ENCODE assay signal across 1 cellular context in the genomic region with DNA sequence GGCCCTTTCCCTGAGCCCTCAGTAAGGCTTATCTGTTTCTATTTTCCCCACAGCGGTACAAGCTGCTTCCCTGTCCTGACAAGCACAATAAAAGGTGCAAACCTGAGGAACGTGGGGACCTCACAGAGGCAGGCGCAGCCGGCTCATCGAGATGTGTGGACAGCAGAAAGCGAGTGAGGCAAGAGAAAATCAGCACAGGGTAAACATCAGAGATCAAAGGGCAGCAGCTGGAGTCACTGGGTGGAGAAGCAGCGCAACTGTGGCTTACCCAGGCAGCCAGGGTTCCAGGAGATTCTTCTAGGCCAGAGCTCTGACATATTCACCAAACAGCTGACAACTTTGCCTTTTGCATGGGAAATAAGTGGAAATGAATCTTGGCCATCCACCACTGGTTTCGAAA.
TF ChIP-seq lines count a peak whose summit lies in the region.

No MANE protein-coding gene starts in this region.

TF ChIP-seq in HepG2, 621 proteins besides CTCF, POLR2A, EP300 and RAD21 (continued from another document and continues in another):
- TF ChIP-seq, protein P1, sequence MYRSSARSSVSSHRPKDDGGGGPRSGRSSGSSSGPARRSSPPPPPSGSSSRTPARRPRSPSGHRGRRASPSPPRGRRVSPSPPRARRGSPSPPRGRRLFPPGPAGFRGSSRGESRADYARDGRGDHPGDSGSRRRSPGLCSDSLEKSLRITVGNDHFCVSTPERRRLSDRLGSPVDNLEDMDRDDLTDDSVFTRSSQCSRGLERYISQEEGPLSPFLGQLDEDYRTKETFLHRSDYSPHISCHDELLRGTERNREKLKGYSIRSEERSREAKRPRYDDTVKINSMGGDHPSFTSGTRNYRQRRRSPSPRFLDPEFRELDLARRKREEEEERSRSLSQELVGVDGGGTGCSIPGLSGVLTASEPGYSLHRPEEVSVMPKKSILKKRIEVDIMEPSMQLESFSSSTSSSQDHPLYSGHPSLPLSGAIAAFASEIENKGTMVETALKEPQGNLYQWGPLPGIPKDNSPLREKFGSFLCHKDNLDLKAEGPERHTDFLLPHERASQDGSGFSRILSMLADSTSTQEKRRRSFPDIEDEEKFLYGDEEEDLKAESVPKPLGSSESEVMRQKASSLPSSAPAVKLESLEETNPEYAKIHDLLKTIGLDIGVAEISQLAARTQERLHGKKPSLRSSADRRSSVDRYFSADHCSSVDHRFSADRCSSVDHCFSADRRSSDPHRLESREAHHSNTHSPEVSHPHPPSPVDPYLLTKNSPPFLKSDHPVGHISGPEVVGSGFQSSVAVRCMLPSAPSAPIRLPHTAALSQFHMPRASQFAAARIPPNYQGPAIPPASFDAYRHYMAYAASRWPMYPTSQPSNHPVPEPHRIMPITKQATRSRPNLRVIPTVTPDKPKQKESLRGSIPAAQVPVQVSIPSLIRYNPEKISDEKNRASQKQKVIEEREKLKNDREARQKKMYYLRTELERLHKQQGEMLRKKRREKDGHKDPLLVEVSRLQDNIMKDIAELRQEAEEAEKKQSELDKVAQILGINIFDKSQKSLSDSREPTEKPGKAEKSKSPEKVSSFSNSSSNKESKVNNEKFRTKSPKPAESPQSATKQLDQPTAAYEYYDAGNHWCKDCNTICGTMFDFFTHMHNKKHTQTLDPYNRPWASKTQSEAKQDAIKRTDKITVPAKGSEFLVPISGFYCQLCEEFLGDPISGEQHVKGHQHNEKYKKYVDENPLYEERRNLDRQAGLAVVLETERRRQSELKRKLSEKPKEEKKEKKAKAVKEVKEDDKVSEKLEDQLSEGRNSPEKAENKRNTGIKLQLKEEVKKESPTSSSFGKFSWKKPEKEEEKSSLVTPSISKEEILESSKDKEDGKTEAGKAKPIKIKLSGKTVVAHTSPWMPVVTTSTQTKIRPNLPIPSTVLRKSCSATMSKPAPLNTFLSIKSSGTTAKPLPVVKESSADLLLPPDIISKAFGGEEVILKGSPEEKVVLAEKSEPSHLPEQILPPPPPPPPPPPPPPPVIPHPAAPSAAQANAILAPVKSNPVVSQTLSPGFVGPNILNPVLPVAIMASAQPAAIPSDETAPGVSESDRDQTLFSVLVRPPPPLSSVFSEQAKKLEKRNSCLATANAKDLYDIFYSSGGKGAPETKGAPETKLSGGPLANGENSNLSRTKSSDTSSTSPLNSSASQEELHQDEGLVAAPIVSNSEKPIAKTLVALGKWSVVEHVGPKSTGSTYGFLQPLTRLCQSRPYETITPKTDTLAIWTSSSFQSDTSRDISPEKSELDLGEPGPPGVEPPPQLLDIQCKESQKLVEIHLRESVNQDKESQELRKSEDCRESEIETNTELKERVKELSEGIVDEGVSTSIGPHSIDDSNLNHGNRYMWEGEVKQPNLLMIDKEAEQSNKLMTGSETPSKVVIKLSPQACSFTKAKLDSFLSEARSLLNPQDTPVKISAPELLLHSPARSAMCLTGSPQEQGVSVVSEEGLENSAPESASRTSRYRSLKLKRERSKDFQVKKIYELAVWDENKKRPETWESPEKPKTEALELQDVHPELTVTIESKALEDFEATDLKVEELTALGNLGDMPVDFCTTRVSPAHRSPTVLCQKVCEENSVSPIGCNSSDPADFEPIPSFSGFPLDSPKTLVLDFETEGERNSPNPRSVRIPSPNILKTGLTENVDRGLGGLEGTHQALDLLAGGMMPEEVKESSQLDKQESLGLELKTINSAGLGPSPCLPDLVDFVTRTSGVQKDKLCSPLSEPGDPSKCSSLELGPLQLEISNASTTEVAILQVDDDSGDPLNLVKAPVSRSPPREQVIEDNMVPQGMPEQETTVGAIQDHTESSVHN (CRISPR knock-in tag; IDR thresholded peaks at IDR 0.05), result no peak
- TF ChIP-seq, protein P2, sequence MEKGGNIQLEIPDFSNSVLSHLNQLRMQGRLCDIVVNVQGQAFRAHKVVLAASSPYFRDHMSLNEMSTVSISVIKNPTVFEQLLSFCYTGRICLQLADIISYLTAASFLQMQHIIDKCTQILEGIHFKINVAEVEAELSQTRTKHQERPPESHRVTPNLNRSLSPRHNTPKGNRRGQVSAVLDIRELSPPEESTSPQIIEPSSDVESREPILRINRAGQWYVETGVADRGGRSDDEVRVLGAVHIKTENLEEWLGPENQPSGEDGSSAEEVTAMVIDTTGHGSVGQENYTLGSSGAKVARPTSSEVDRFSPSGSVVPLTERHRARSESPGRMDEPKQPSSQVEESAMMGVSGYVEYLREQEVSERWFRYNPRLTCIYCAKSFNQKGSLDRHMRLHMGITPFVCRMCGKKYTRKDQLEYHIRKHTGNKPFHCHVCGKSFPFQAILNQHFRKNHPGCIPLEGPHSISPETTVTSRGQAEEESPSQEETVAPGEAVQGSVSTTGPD (CRISPR knock-in tag; IDR thresholded peaks at IDR 0.05), result no peak
- TF ChIP-seq ZNF263 (CRISPR knock-in tag; IDR thresholded peaks at IDR 0.05), result no peak
- TF ChIP-seq, protein P3, sequence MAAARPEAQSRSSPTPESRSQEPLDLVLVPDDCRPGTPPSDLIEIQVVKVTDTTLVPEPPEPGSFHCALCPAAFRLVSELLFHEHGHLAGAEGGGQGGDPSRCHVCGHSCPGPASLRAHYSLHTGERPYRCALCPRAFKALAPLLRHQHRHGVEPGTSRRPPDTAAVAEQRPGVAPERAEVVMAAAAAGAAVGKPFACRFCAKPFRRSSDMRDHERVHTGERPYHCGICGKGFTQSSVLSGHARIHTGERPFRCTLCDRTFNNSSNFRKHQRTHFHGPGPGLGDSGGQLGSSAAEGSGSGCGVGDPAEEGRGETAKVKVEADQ (CRISPR knock-in tag; IDR thresholded peaks at IDR 0.05; ENCODE audit: borderline replicate concordance), result no peak
- TF ChIP-seq, protein P4, sequence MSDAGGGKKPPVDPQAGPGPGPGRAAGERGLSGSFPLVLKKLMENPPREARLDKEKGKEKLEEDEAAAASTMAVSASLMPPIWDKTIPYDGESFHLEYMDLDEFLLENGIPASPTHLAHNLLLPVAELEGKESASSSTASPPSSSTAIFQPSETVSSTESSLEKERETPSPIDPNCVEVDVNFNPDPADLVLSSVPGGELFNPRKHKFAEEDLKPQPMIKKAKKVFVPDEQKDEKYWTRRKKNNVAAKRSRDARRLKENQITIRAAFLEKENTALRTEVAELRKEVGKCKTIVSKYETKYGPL (CRISPR knock-in tag; IDR thresholded peaks at IDR 0.05), result no peak
- no peak for TF ChIP-seq ZNF746 (CRISPR knock-in tag; IDR thresholded peaks at IDR 0.05)
- TF ChIP-seq SRF (IDR thresholded peaks at IDR 0.05; ENCODE audit: low read depth, low read length), result no peak
- no peak for TF ChIP-seq PHF20 (CRISPR knock-in tag; IDR thresholded peaks at IDR 0.05)
- TF ChIP-seq HDAC6 (IDR thresholded peaks at IDR 0.05; ENCODE audit: low read depth, low read length), result no peak
- TF ChIP-seq, protein P5, sequence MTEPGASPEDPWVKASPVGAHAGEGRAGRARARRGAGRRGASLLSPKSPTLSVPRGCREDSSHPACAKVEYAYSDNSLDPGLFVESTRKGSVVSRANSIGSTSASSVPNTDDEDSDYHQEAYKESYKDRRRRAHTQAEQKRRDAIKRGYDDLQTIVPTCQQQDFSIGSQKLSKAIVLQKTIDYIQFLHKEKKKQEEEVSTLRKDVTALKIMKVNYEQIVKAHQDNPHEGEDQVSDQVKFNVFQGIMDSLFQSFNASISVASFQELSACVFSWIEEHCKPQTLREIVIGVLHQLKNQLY (CRISPR knock-in tag; IDR thresholded peaks at IDR 0.05), result no peak
- TF ChIP-seq MIXL1 (CRISPR knock-in tag; IDR thresholded peaks at IDR 0.05), result peak; percentile 50; the same call in 1 of the 2 replicates
- no peak for TF ChIP-seq CHD2 (IDR thresholded peaks at IDR 0.05; ENCODE audit: low read depth, low read length)
- no peak for TF ChIP-seq AKAP8 (CRISPR knock-in tag; IDR thresholded peaks at IDR 0.05)
- TF ChIP-seq ZC3H4 (CRISPR knock-in tag; IDR thresholded peaks at IDR 0.05; ENCODE audit: borderline replicate concordance), result no peak
- TF ChIP-seq ZKSCAN8 (CRISPR knock-in tag; IDR thresholded peaks at IDR 0.05; ENCODE audit: borderline replicate concordance), result peak; percentile 60; the same call in 1 of the 2 replicates
- TF ChIP-seq, protein P6, sequence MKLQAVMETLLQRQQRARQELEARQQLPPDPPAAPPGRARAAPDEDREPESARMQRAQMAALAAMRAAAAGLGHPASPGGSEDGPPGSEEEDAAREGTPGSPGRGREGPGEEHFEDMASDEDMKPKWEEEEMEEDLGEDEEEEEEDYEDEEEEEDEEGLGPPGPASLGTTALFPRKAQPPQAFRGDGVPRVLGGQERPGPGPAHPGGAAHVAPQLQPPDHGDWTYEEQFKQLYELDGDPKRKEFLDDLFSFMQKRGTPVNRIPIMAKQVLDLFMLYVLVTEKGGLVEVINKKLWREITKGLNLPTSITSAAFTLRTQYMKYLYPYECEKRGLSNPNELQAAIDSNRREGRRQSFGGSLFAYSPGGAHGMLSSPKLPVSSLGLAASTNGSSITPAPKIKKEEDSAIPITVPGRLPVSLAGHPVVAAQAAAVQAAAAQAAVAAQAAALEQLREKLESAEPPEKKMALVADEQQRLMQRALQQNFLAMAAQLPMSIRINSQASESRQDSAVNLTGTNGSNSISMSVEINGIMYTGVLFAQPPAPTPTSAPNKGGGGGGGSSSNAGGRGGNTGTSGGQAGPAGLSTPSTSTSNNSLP (IDR thresholded peaks at IDR 0.05; ENCODE audit: low read depth, low read length), result no peak
- TF ChIP-seq ZNF562 (CRISPR knock-in tag; IDR thresholded peaks at IDR 0.05; ENCODE audit: borderline replicate concordance), result no peak
- TF ChIP-seq KMT2B (CRISPR knock-in tag; IDR thresholded peaks at IDR 0.05), result no peak
- TF ChIP-seq FOXM1 (CRISPR knock-in tag; IDR thresholded peaks at IDR 0.05), result no peak
- TF ChIP-seq, protein P7, sequence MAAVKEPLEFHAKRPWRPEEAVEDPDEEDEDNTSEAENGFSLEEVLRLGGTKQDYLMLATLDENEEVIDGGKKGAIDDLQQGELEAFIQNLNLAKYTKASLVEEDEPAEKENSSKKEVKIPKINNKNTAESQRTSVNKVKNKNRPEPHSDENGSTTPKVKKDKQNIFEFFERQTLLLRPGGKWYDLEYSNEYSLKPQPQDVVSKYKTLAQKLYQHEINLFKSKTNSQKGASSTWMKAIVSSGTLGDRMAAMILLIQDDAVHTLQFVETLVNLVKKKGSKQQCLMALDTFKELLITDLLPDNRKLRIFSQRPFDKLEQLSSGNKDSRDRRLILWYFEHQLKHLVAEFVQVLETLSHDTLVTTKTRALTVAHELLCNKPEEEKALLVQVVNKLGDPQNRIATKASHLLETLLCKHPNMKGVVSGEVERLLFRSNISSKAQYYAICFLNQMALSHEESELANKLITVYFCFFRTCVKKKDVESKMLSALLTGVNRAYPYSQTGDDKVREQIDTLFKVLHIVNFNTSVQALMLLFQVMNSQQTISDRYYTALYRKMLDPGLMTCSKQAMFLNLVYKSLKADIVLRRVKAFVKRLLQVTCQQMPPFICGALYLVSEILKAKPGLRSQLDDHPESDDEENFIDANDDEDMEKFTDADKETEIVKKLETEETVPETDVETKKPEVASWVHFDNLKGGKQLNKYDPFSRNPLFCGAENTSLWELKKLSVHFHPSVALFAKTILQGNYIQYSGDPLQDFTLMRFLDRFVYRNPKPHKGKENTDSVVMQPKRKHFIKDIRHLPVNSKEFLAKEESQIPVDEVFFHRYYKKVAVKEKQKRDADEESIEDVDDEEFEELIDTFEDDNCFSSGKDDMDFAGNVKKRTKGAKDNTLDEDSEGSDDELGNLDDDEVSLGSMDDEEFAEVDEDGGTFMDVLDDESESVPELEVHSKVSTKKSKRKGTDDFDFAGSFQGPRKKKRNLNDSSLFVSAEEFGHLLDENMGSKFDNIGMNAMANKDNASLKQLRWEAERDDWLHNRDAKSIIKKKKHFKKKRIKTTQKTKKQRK (IDR thresholded peaks at IDR 0.05; ENCODE audit: low read length), result no peak
- no peak for TF ChIP-seq KAT2B (IDR thresholded peaks at IDR 0.05; ENCODE audit: borderline replicate concordance, low read depth, low read length)
- TF ChIP-seq FLYWCH1 (CRISPR knock-in tag; IDR thresholded peaks at IDR 0.05), result no peak
- no peak for TF ChIP-seq ZNF20 (CRISPR knock-in tag; IDR thresholded peaks at IDR 0.05)
- TF ChIP-seq, protein P8, sequence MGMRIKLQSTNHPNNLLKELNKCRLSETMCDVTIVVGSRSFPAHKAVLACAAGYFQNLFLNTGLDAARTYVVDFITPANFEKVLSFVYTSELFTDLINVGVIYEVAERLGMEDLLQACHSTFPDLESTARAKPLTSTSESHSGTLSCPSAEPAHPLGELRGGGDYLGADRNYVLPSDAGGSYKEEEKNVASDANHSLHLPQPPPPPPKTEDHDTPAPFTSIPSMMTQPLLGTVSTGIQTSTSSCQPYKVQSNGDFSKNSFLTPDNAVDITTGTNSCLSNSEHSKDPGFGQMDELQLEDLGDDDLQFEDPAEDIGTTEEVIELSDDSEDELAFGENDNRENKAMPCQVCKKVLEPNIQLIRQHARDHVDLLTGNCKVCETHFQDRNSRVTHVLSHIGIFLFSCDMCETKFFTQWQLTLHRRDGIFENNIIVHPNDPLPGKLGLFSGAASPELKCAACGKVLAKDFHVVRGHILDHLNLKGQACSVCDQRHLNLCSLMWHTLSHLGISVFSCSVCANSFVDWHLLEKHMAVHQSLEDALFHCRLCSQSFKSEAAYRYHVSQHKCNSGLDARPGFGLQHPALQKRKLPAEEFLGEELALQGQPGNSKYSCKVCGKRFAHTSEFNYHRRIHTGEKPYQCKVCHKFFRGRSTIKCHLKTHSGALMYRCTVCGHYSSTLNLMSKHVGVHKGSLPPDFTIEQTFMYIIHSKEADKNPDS (CRISPR knock-in tag; IDR thresholded peaks at IDR 0.05), result no peak
- no peak for TF ChIP-seq POGZ (CRISPR knock-in tag; IDR thresholded peaks at IDR 0.05)
- TF ChIP-seq, protein P9, sequence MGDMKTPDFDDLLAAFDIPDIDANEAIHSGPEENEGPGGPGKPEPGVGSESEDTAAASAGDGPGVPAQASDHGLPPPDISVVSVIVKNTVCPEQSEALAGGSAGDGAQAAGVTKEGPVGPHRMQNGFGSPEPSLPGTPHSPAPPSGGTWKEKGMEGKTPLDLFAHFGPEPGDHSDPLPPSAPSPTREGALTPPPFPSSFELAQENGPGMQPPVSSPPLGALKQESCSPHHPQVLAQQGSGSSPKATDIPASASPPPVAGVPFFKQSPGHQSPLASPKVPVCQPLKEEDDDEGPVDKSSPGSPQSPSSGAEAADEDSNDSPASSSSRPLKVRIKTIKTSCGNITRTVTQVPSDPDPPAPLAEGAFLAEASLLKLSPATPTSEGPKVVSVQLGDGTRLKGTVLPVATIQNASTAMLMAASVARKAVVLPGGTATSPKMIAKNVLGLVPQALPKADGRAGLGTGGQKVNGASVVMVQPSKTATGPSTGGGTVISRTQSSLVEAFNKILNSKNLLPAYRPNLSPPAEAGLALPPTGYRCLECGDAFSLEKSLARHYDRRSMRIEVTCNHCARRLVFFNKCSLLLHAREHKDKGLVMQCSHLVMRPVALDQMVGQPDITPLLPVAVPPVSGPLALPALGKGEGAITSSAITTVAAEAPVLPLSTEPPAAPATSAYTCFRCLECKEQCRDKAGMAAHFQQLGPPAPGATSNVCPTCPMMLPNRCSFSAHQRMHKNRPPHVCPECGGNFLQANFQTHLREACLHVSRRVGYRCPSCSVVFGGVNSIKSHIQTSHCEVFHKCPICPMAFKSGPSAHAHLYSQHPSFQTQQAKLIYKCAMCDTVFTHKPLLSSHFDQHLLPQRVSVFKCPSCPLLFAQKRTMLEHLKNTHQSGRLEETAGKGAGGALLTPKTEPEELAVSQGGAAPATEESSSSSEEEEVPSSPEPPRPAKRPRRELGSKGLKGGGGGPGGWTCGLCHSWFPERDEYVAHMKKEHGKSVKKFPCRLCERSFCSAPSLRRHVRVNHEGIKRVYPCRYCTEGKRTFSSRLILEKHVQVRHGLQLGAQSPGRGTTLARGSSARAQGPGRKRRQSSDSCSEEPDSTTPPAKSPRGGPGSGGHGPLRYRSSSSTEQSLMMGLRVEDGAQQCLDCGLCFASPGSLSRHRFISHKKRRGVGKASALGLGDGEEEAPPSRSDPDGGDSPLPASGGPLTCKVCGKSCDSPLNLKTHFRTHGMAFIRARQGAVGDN (CRISPR knock-in tag; IDR thresholded peaks at IDR 0.05), result peak; percentile 17; the same call in 1 of the 2 replicates
- no peak for TF ChIP-seq ZNF883 (CRISPR knock-in tag; IDR thresholded peaks at IDR 0.05; ENCODE audit: not compliant biosample characterization)
- TF ChIP-seq ZSCAN12 (CRISPR knock-in tag; IDR thresholded peaks at IDR 0.05), result no peak
- TF ChIP-seq POLR2AphosphoS2 (IDR thresholded peaks at IDR 0.05; ENCODE audit: low read depth, low read length), result no peak
- no peak for TF ChIP-seq NFKBIZ (CRISPR knock-in tag; IDR thresholded peaks at IDR 0.05)
